1 cellular context compared by ENCODE assay signal in the genomic region with DNA sequence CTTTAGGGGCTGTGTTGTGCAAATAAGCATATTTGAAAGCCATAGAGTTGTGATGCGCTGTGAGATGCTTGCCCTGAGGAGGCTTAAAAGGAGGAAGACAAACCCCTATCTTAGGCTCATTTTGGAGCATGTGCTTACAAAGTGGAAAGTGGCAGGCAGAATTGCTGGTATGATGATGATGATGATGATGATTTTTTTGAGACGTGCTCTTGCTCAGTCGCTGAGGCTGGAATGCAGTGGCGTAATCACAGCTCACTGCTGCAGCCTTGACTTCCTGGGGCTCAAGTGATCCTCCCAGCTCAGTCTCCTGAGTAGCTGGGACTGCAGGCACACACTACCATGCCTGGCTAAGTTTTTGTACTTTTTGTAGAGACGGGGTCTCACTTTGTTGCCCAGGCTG.
TF ChIP-seq lines count a peak whose summit lies in the region.

No MANE protein-coding gene starts in this region.

TF ChIP-seq in HepG2, 621 proteins besides CTCF, POLR2A, EP300 and RAD21 (continued from another document and continues in another):
- no peak for TF ChIP-seq POGK (CRISPR knock-in tag; conservative IDR thresholded peaks at IDR 0.05)
- no peak for TF ChIP-seq FOXP1 (IDR thresholded peaks at IDR 0.05)
- TF ChIP-seq FOXP1 (CRISPR knock-in tag; IDR thresholded peaks at IDR 0.05) = peak; percentile 22; the same call in 1 of the 2 replicates
- TF ChIP-seq TIGD3 (CRISPR knock-in tag; IDR thresholded peaks at IDR 0.05; ENCODE audit: borderline replicate concordance) = no peak
- no peak for TF ChIP-seq ZNF350 (CRISPR knock-in tag; IDR thresholded peaks at IDR 0.05; ENCODE audit: borderline replicate concordance, low read depth)
- no peak for TF ChIP-seq HMG20B (CRISPR knock-in tag; conservative IDR thresholded peaks at IDR 0.05)
- TF ChIP-seq ELF3 (CRISPR knock-in tag; IDR thresholded peaks at IDR 0.05) = peak; percentile 22; the same call in 1 of the 2 replicates
- TF ChIP-seq NRL (CRISPR knock-in tag; IDR thresholded peaks at IDR 0.05; ENCODE audit: borderline replicate concordance) = no peak
- TF ChIP-seq, protein P1, sequence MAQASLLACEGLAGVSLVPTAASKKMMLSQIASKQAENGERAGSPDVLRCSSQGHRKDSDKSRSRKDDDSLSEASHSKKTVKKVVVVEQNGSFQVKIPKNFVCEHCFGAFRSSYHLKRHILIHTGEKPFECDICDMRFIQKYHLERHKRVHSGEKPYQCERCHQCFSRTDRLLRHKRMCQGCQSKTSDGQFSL (CRISPR knock-in tag; IDR thresholded peaks at IDR 0.05) = no peak
- TF ChIP-seq SOX13 (IDR thresholded peaks at IDR 0.05) = no peak
- TF ChIP-seq SOX13 (CRISPR knock-in tag; conservative IDR thresholded peaks at IDR 0.05 in 1 of 2, IDR thresholded peaks at IDR 0.05 in 1 of 2) = peak in 1 of 2 experiments; percentile 53; a peak in 1 of 4 replicates
- TF ChIP-seq ZBTB10 (CRISPR knock-in tag; IDR thresholded peaks at IDR 0.05; ENCODE audit: borderline replicate concordance) = no peak
- TF ChIP-seq ZNF484 (CRISPR knock-in tag; IDR thresholded peaks at IDR 0.05; ENCODE audit: borderline replicate concordance, low read depth) = no peak
- TF ChIP-seq RNF219 (CRISPR knock-in tag; IDR thresholded peaks at IDR 0.05) = no peak
- TF ChIP-seq PRDM10 (CRISPR knock-in tag; IDR thresholded peaks at IDR 0.05; ENCODE audit: low read depth) = no peak
- 0 out of 2 replicates have a peak, but pooled peaks have one; percentile 21 for TF ChIP-seq TBX2 (CRISPR knock-in tag; IDR thresholded peaks at IDR 0.05; ENCODE audit: borderline replicate concordance)
- no peak for TF ChIP-seq KDM5A (IDR thresholded peaks at IDR 0.05; ENCODE audit: borderline replicate concordance, low read length)
- TF ChIP-seq PREB (CRISPR knock-in tag; IDR thresholded peaks at IDR 0.05) = no peak
- no peak for TF ChIP-seq HIC2 (CRISPR knock-in tag; IDR thresholded peaks at IDR 0.05; ENCODE audit: low read depth)
- TF ChIP-seq KMT2B (CRISPR knock-in tag; IDR thresholded peaks at IDR 0.05) = no peak
- no peak for TF ChIP-seq GZF1 (CRISPR knock-in tag; IDR thresholded peaks at IDR 0.05)
- TF ChIP-seq ATF5 (CRISPR knock-in tag; IDR thresholded peaks at IDR 0.05; ENCODE audit: low read depth) = no peak
- no peak for TF ChIP-seq NFE2L1 (CRISPR knock-in tag; IDR thresholded peaks at IDR 0.05; ENCODE audit: borderline replicate concordance)
- no peak for TF ChIP-seq HNF4G (IDR thresholded peaks at IDR 0.05; ENCODE audit: borderline replicate concordance, low read depth, low read length)
- TF ChIP-seq HNF4G (CRISPR knock-in tag; IDR thresholded peaks at IDR 0.05; ENCODE audit: borderline replicate concordance, low read depth) = no peak
- no peak for TF ChIP-seq ZNF513 (CRISPR knock-in tag; conservative IDR thresholded peaks at IDR 0.05)
- peak; percentile 71 for TF ChIP-seq DPF2 (CRISPR knock-in tag; IDR thresholded peaks at IDR 0.05; ENCODE audit: borderline replicate concordance, low read depth)
- no peak for TF ChIP-seq ZNF670 (CRISPR knock-in tag; IDR thresholded peaks at IDR 0.05; ENCODE audit: borderline replicate concordance)
- 0 out of 2 replicates have a peak, but pooled peaks have one; percentile 11 for TF ChIP-seq NCOA2 (CRISPR knock-in tag; IDR thresholded peaks at IDR 0.05)
- TF ChIP-seq CBX1 (IDR thresholded peaks at IDR 0.05; ENCODE audit: low read depth) = peak; percentile 26
- peak; percentile 71; the same call in 1 of the 2 replicates for TF ChIP-seq HDAC2 (CRISPR knock-in tag; IDR thresholded peaks at IDR 0.05)
- TF ChIP-seq HOXD1 (CRISPR knock-in tag; IDR thresholded peaks at IDR 0.05) = no peak
- TF ChIP-seq ZNF574 (CRISPR knock-in tag; IDR thresholded peaks at IDR 0.05) = peak; percentile 90
